In the genomic region with DNA sequence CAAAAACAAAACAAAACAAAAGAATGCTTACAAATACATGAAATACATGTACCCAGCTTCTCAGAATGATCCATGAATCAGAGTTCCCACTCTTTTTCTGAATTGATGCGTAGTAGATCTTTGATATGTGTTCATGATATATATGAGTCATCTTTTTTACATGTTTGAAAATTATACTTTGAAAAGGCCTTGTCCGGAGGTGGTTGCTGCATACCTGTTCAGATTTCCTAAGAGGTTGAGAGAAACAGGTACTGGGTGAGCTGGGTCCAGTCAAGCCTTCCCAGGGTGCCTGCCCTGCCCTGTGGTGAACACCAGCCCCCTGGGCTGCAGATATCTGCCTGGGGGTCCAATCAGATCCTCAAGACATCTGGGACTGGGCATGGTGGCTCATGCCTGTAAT, we compare ENCODE assay signal across 8 cellular contexts. TPM values are rescaled to one million over a fixed set of nuclear protein-coding genes. Genes with fewer than 3 reads are reported as not detected.
"Had no signal": no experiment of that assay in that cellular context is flagged by ENCODE, and none has a peak within 500 bp of the region (broad histone marks: within the 10 kb centered on the region; RNA-seq: fewer than 3 reads in every experiment).

No MANE protein-coding gene starts in this region.

RNA-seq across cellular contexts. Expression of gene POLR2J2, which starts 4.1 kb away (rescaled TPM):
- total RNA-seq: ascending aorta had no signal

RNA-seq across cellular contexts. Expression of gene SPDYE2B, which starts 25.4 kb away (rescaled TPM):
- total RNA-seq: activated CD8-positive, alpha-beta memory T cell treated with anti-CD3 and anti-CD28 coated beads for 36 hours; ascending aorta; body of pancreas; bronchial epithelial cell; IMR-90; Peyer's patch; SJSA1; T-helper 1 cell treated with Interleukin-12 subunit alpha and Interleukin-12 subunit beta and Interleukin-4 antibody, amounts not matched to agents 30 ng/mL and 1 ng/mL, for 36 hours had no signal
- polyA plus RNA-seq: IMR-90 had no signal
